ENCODE assay signal across 39 cellular contexts in genomic region chr12:6045438-6045837, GRCh38.
"Had no signal": no experiment of that assay in that cellular context is flagged by ENCODE, and none has a peak within 500 bp of the region (broad histone marks: within the 10 kb centered on the region; RNA-seq: fewer than 3 reads in every experiment).

No MANE protein-coding gene starts in this region.

- H3K36me3 Mint-ChIP-seq: activated naive CD4-positive, alpha-beta T cell treated with anti-CD3 and anti-CD28 coated beads, Interleukin-2, amount 10 ng/mL, durations not matched to agents 7 days and 5 days; activated naive CD4-positive, alpha-beta T cell treated with anti-CD3 and anti-CD28 coated beads, Interleukin-2, amount 50 U/mL, for 24 hours; activated naive CD4-positive, alpha-beta T cell treated with anti-CD3 and anti-CD28 coated beads, Interleukin-2, amount 50 U/mL, for 72 hours; activated naive CD8-positive, alpha-beta T cell; activated naive CD8-positive, alpha-beta T cell treated with anti-CD3 and anti-CD28 coated beads for 36 hours; activated naive CD8-positive, alpha-beta T cell treated with anti-CD3 and anti-CD28 coated beads, Interleukin-2, amount 10 ng/mL, durations not matched to agents 7 days and 5 days; brain had no signal

- H3K27me3 ChIP-seq: adrenal gland, ascending aorta, brain microvascular endothelial cell, breast epithelium, cardiac muscle cell had no signal

- H3K27ac Mint-ChIP-seq: activated naive CD4-positive, alpha-beta T cell treated with anti-CD3 and anti-CD28 coated beads for 36 hours; activated naive CD4-positive, alpha-beta T cell treated with anti-CD3 and anti-CD28 coated beads, Interleukin-2, amount 10 ng/mL, durations not matched to agents 7 days and 5 days; activated naive CD4-positive, alpha-beta T cell treated with anti-CD3 and anti-CD28 coated beads, Interleukin-2, amount 50 U/mL, for 24 hours; activated naive CD4-positive, alpha-beta T cell treated with anti-CD3 and anti-CD28 coated beads, Interleukin-2, amount 50 U/mL, for 72 hours; activated naive CD8-positive, alpha-beta T cell; activated naive CD8-positive, alpha-beta T cell treated with anti-CD3 and anti-CD28 coated beads for 36 hours; activated naive CD8-positive, alpha-beta T cell treated with anti-CD3 and anti-CD28 coated beads, Interleukin-2, amount 10 ng/mL, durations not matched to agents 7 days and 5 days; activated naive CD8-positive, alpha-beta T cell treated with anti-CD3 and anti-CD28 coated beads, Interleukin-2, amount 50 U/mL, for 24 hours; activated T-cell treated with anti-CD3 and anti-CD28 coated beads, Interleukin-2, amount 50 U/mL, for 24 hours; activated T-cell treated with anti-CD3 and anti-CD28 coated beads, Interleukin-2, amount 50 U/mL, for 72 hours; activated T-helper 1 cell treated with anti-CD3 and anti-CD28 coated beads, Interleukin-12 subunit alpha, Interleukin-12 subunit beta, Interleukin-2, Interleukin-4 antibody, amounts not matched to agents 30 ng/mL and 10 ng/mL and 1 ng/mL, durations not matched to agents 14 hours and 24 hours and 36 hours; activated T-helper 17 cell treated with anti-CD3 and anti-CD28 coated beads, Interleukin-2, amount 50 U/mL, for 72 hours; activated T-helper 2 cell treated with anti-CD3 and anti-CD28 coated beads, Interferon-gamma antibody, Interleukin-2, Interleukin-4, amounts not matched to agents 10 μg/mL and 5 μg/mL and 100 μg/mL, durations not matched to agents 14 hours and 24 hours and 36 hours; brain had no signal

- H3K9me3 Mint-ChIP-seq: activated naive CD4-positive, alpha-beta T cell treated with anti-CD3 and anti-CD28 coated beads for 36 hours; activated naive CD4-positive, alpha-beta T cell treated with anti-CD3 and anti-CD28 coated beads, Interleukin-2, amount 10 ng/mL, durations not matched to agents 7 days and 5 days; activated naive CD4-positive, alpha-beta T cell treated with anti-CD3 and anti-CD28 coated beads, Interleukin-2, amount 50 U/mL, for 24 hours; activated naive CD4-positive, alpha-beta T cell treated with anti-CD3 and anti-CD28 coated beads, Interleukin-2, amount 50 U/mL, for 72 hours; activated naive CD8-positive, alpha-beta T cell treated with anti-CD3 and anti-CD28 coated beads for 36 hours; activated naive CD8-positive, alpha-beta T cell treated with anti-CD3 and anti-CD28 coated beads, Interleukin-2, amount 10 ng/mL, durations not matched to agents 7 days and 5 days; activated naive CD8-positive, alpha-beta T cell treated with anti-CD3 and anti-CD28 coated beads, Interleukin-2, amount 50 U/mL, for 24 hours; activated T-cell treated with anti-CD3 and anti-CD28 coated beads, Interleukin-2, amount 50 U/mL, for 24 hours; activated T-cell treated with anti-CD3 and anti-CD28 coated beads, Interleukin-2, amount 50 U/mL, for 4 hours; activated T-cell treated with anti-CD3 and anti-CD28 coated beads, Interleukin-2, amount 50 U/mL, for 72 hours; activated T-helper 1 cell treated with anti-CD3 and anti-CD28 coated beads, Interleukin-12 subunit alpha, Interleukin-12 subunit beta, Interleukin-2, Interleukin-4 antibody, amounts not matched to agents 30 ng/mL and 10 ng/mL and 1 ng/mL, durations not matched to agents 14 hours and 24 hours and 36 hours; activated T-helper 17 cell treated with anti-CD3 and anti-CD28 coated beads, Interleukin-2, amount 50 U/mL, for 72 hours; activated T-helper 2 cell treated with anti-CD3 and anti-CD28 coated beads, Interferon-gamma antibody, Interleukin-2, Interleukin-4, amounts not matched to agents 10 μg/mL and 5 μg/mL and 100 μg/mL, durations not matched to agents 14 hours and 24 hours and 36 hours; central memory CD8-positive, alpha-beta T cell had no signal

- H3K4me1 Mint-ChIP-seq: activated naive CD4-positive, alpha-beta T cell treated with anti-CD3 and anti-CD28 coated beads, Interleukin-2, amount 10 ng/mL, durations not matched to agents 7 days and 5 days; activated naive CD4-positive, alpha-beta T cell treated with anti-CD3 and anti-CD28 coated beads, Interleukin-2, amount 50 U/mL, for 24 hours; activated naive CD8-positive, alpha-beta T cell treated with anti-CD3 and anti-CD28 coated beads for 36 hours; activated naive CD8-positive, alpha-beta T cell treated with anti-CD3 and anti-CD28 coated beads, Interleukin-2, amount 10 ng/mL, durations not matched to agents 7 days and 5 days; brain; central memory CD8-positive, alpha-beta T cell had no signal

- H3K36me3 ChIP-seq: adrenal gland, ascending aorta, brain microvascular endothelial cell, breast epithelium, cardiac muscle cell had no signal

- ATAC-seq: activated naive CD4-positive, alpha-beta T cell treated with anti-CD3 and anti-CD28 coated beads, Interleukin-2, amount 50 U/mL, for 72 hours; activated naive CD8-positive, alpha-beta T cell treated with anti-CD3 and anti-CD28 coated beads, Interleukin-2, amount 50 U/mL, for 24 hours; activated T-cell treated with anti-CD3 and anti-CD28 coated beads, Interleukin-2, amount 50 U/mL, for 4 hours; activated T-cell treated with anti-CD3 and anti-CD28 coated beads, Interleukin-2, amount 50 U/mL, for 72 hours; activated T-helper 17 cell treated with anti-CD3 and anti-CD28 coated beads, Interleukin-2, amount 50 U/mL, for 72 hours had no signal

- H3K9me3 ChIP-seq: adrenal gland, ascending aorta, breast epithelium had no signal

- H3K27me3 Mint-ChIP-seq: activated naive CD4-positive, alpha-beta T cell treated with anti-CD3 and anti-CD28 coated beads, Interleukin-2, amount 50 U/mL, for 24 hours; activated T-cell treated with anti-CD3 and anti-CD28 coated beads, Interleukin-2, amount 50 U/mL, for 24 hours had no signal

- H3K4me3 ChIP-seq: adrenal gland, ascending aorta, breast epithelium, cardiac muscle cell had no signal

- FAIRE-seq: astrocyte, bronchial epithelial cell had no signal

- H3K4me1 ChIP-seq: adrenal gland, breast epithelium had no signal

- H3K27ac ChIP-seq: adrenal gland, ascending aorta, brain microvascular endothelial cell, breast epithelium, cardiac muscle cell had no signal

- H3K4me3 Mint-ChIP-seq: activated naive CD4-positive, alpha-beta T cell treated with anti-CD3 and anti-CD28 coated beads for 36 hours; activated naive CD4-positive, alpha-beta T cell treated with anti-CD3 and anti-CD28 coated beads, Interleukin-2, amount 10 ng/mL, durations not matched to agents 7 days and 5 days; activated naive CD4-positive, alpha-beta T cell treated with anti-CD3 and anti-CD28 coated beads, Interleukin-2, amount 50 U/mL, for 24 hours; activated naive CD8-positive, alpha-beta T cell; activated naive CD8-positive, alpha-beta T cell treated with anti-CD3 and anti-CD28 coated beads for 36 hours; activated naive CD8-positive, alpha-beta T cell treated with anti-CD3 and anti-CD28 coated beads, Interleukin-2, amount 10 ng/mL, durations not matched to agents 7 days and 5 days; activated naive CD8-positive, alpha-beta T cell treated with anti-CD3 and anti-CD28 coated beads, Interleukin-2, amount 50 U/mL, for 24 hours; activated T-cell treated with anti-CD3 and anti-CD28 coated beads, Interleukin-2, amount 50 U/mL, for 24 hours; activated T-cell treated with anti-CD3 and anti-CD28 coated beads, Interleukin-2, amount 50 U/mL, for 4 hours; activated T-cell treated with anti-CD3 and anti-CD28 coated beads, Interleukin-2, amount 50 U/mL, for 72 hours; activated T-helper 1 cell treated with anti-CD3 and anti-CD28 coated beads, Interleukin-12 subunit alpha, Interleukin-12 subunit beta, Interleukin-2, Interleukin-4 antibody, amounts not matched to agents 30 ng/mL and 10 ng/mL and 1 ng/mL, durations not matched to agents 14 hours and 24 hours and 36 hours; activated T-helper 17 cell treated with anti-CD3 and anti-CD28 coated beads, Interleukin-2, amount 50 U/mL, for 72 hours; brain; central memory CD8-positive, alpha-beta T cell had no signal

- DNase-seq: activated effector memory CD4-positive, alpha-beta T cell treated with anti-CD3 and anti-CD28 coated beads, Interleukin-2, amount 50 U/mL, for 16 hours; activated effector memory CD4-positive, alpha-beta T cell treated with Interleukin-2 at 50 U/mL for 16 hours; activated gamma-delta T cell; activated gamma-delta T cell treated with Interleukin-2 at 50 U/mL for 16 hours; activated naive CD4-positive, alpha-beta T cell; activated naive CD4-positive, alpha-beta T cell treated with anti-CD3 and anti-CD28 coated beads for 36 hours; activated naive CD4-positive, alpha-beta T cell treated with anti-CD3 and anti-CD28 coated beads, Interleukin-2, amount 10 ng/mL, durations not matched to agents 7 days and 5 days; activated naive CD4-positive, alpha-beta T cell treated with anti-CD3 and anti-CD28 coated beads, Interleukin-2, amount 50 U/mL, for 16 hours; activated naive CD4-positive, alpha-beta T cell treated with Interleukin-2 at 50 U/mL for 16 hours; activated naive CD8-positive, alpha-beta T cell treated with anti-CD3 and anti-CD28 coated beads for 36 hours; activated naive CD8-positive, alpha-beta T cell treated with anti-CD3 and anti-CD28 coated beads, Interleukin-2, amount 10 ng/mL, durations not matched to agents 7 days and 5 days; activated naive CD8-positive, alpha-beta T cell treated with anti-CD3 and anti-CD28 coated beads, Interleukin-2, amount 50 U/mL, for 24 hours; activated T-cell treated with anti-CD3 and anti-CD28 coated beads for 4 hours; activated T-cell treated with anti-CD3 and anti-CD28 coated beads, Interleukin-2, amount 50 U/mL, for 1 hour; activated T-cell treated with anti-CD3 and anti-CD28 coated beads, Interleukin-2, amount 50 U/mL, for 24 hours; activated T-cell treated with anti-CD3 and anti-CD28 coated beads, Interleukin-2, amount 50 U/mL, for 4 hours; activated T-cell treated with anti-CD3 and anti-CD28 coated beads, Interleukin-2, amount 50 U/mL, for 48 hours; activated T-cell treated with anti-CD3 and anti-CD28 coated beads, Interleukin-2, amount 50 U/mL, for 72 hours; adrenal gland; amniotic stem cell; amygdala; anterior cingulate cortex; brain microvascular endothelial cell; caudate nucleus; central memory CD4-positive, alpha-beta T cell; cerebellar nuclear complex had no signal
